Comparison of ENCODE assay signal across 9 cellular contexts in the genomic region with DNA sequence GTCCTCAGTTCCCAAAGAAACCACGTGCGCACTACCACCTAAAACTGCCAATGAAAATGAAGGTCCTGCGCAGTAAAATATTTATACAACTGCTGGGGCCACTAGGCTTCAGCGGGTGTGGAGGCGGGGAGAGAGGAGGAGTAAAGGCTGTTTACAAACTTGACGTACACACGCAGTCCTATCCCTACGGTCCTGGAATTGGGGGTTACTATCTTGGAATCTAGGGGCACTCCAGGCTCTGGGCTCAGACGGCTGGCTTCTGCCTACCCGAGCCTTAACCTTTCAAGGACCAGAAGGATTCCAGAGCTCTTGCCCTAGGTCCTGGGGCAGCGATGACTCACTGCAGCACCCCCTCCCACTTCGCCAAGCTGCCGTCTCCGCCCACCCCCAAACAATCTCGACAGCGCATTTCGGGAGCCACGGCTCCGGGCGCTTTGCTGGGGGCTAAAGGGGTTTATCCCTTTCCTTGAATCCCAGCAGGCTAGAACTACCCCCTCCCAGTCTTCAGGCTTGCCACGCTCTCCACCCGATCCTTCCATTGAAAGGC. TPM values are rescaled to one million over a fixed set of nuclear protein-coding genes. Genes with fewer than 3 reads are reported as not detected.
DNase-seq lines count a peak whose midpoint lies in the region; ATAC-seq and TF ChIP-seq lines count a peak whose summit lies in the region.
"Had no signal": no experiment of that assay in that cellular context is flagged by ENCODE, and none has a peak within 500 bp of the region (broad histone marks: within the 10 kb centered on the region; RNA-seq: fewer than 3 reads in every experiment).

No MANE protein-coding gene starts in this region.

- H3K27me3 ChIP-seq in ACC112 (ENCODE audit: insufficient read depth, low read length) (peaks cover 3% of the 10 kb centered on the region), gastroesophageal sphincter (no peaks in the 10 kb centered on the region)

- peak; percentile 5 for ATAC-seq in SK-N-SH treated with all-trans-retinoic acid at 6 μM for 48 hours
- peak; percentile 26 for ATAC-seq in gastroesophageal sphincter
- ATAC-seq in GM21423 (IDR thresholded peaks at IDR 0.05; ENCODE audit: unreplicated experiment) = no peak
- no peak for ATAC-seq in HG03432 (IDR thresholded peaks at IDR 0.05; ENCODE audit: unreplicated experiment)
- ATAC-seq in HG03280 (IDR thresholded peaks at IDR 0.05; ENCODE audit: unreplicated experiment) = no peak

- WGBS in gastroesophageal sphincter (ENCODE audit: low coverage in 1 of 2), 2 donors = 10% methylated on average over 3 to 8 of the region's 22 CpGs

- H2AFZ ChIP-seq in ACC112 (ENCODE audit: low read length, unreplicated experiment) = peak overlapping the region; percentile 47

- DNase-seq in nephron progenitor cell (peak; percentile 44), DMS79 treated with DMSO at 0.1 percent for 48 hours (lab: John Stamatoyannopoulos, UW) (no peak)
- DNase-seq: MV-4-11 had no signal

- no peaks in the 10 kb centered on the region for H3K79me2 ChIP-seq in ACC112 (ENCODE audit: control insufficient read depth, insufficient read depth, low read length, unreplicated experiment)

- H3K36me3 ChIP-seq in ACC112 (ENCODE audit: insufficient read depth, low read length) (no peaks in the 10 kb centered on the region), gastroesophageal sphincter (peaks cover 0 to 13% of the 10 kb centered on the region in 2 donors)

- H3K9me3 ChIP-seq in gastroesophageal sphincter = no peaks in the 10 kb centered on the region

- H3K36me3 Mint-ChIP-seq in nephron progenitor cell (ENCODE audit: low read depth) = peaks cover 35% of the 10 kb centered on the region

- H3K4me1 Mint-ChIP-seq in nephron progenitor cell = peaks cover 47% of the 10 kb centered on the region

- H3K27ac Mint-ChIP-seq in nephron progenitor cell = peak overlapping the region; percentile 99

- H3K27me3 Mint-ChIP-seq in nephron progenitor cell (ENCODE audit: low read depth, poor library complexity) = peaks cover 21% of the 10 kb centered on the region

- TF ChIP-seq EP300 in gastroesophageal sphincter (IDR thresholded peaks at IDR 0.05) = no peak

- peak overlapping the region; percentile 96 for H3K4me3 Mint-ChIP-seq in nephron progenitor cell

- H3K4me1 ChIP-seq in ACC112 (ENCODE audit: control insufficient read depth, insufficient read depth, low read length, unreplicated experiment) (no peaks in the 10 kb centered on the region), gastroesophageal sphincter (peaks cover 0 to 38% (median 0%) of the 10 kb centered on the region in 3 donors)

- peak overlapping the region; percentile 81 for H3K4me3 ChIP-seq in ACC112 (ENCODE audit: low read depth, low read length)
- H3K4me3 ChIP-seq in gastroesophageal sphincter = peak overlapping the region; percentile 75 to 77

- peak; percentile 23 to 35 for TF ChIP-seq POLR2A in gastroesophageal sphincter (IDR thresholded peaks at IDR 0.05)

- peak overlapping the region; percentile 79; the same call in 1 of the 2 replicates for H3K27ac ChIP-seq in ACC112 (ENCODE audit: low read depth, low read length)
- peak overlapping the region; percentile 92 to 96 (median 94) for H3K27ac ChIP-seq in gastroesophageal sphincter

- TF ChIP-seq CTCF in gastroesophageal sphincter (IDR thresholded peaks at IDR 0.05) = peak in 1 of 4 experiments; percentile 20
- TF ChIP-seq CTCF in nephron progenitor cell (IDR thresholded peaks at IDR 0.05) = no peak

- no peaks in the 10 kb centered on the region for H3K9me3 Mint-ChIP-seq in nephron progenitor cell

TF ChIP-seq in SK-N-SH treated with all-trans-retinoic acid at 6 μM for 48 hours, 23 proteins besides CTCF, POLR2A, EP300 and RAD21:
- TF ChIP-seq, protein P1, sequence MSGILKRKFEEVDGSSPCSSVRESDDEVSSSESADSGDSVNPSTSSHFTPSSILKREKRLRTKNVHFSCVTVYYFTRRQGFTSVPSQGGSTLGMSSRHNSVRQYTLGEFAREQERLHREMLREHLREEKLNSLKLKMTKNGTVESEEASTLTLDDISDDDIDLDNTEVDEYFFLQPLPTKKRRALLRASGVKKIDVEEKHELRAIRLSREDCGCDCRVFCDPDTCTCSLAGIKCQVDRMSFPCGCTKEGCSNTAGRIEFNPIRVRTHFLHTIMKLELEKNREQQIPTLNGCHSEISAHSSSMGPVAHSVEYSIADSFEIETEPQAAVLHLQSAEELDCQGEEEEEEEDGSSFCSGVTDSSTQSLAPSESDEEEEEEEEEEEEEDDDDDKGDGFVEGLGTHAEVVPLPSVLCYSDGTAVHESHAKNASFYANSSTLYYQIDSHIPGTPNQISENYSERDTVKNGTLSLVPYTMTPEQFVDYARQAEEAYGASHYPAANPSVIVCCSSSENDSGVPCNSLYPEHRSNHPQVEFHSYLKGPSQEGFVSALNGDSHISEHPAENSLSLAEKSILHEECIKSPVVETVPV (CRISPR knock-in tag; IDR thresholded peaks at IDR 0.05) = no peak
- TF ChIP-seq, protein P2, sequence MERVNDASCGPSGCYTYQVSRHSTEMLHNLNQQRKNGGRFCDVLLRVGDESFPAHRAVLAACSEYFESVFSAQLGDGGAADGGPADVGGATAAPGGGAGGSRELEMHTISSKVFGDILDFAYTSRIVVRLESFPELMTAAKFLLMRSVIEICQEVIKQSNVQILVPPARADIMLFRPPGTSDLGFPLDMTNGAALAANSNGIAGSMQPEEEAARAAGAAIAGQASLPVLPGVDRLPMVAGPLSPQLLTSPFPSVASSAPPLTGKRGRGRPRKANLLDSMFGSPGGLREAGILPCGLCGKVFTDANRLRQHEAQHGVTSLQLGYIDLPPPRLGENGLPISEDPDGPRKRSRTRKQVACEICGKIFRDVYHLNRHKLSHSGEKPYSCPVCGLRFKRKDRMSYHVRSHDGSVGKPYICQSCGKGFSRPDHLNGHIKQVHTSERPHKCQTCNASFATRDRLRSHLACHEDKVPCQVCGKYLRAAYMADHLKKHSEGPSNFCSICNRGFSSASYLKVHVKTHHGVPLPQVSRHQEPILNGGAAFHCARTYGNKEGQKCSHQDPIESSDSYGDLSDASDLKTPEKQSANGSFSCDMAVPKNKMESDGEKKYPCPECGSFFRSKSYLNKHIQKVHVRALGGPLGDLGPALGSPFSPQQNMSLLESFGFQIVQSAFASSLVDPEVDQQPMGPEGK (CRISPR knock-in tag; IDR thresholded peaks at IDR 0.05; ENCODE audit: borderline replicate concordance) = 0 out of 2 replicates have a peak, but pooled peaks have one; percentile 17
- TF ChIP-seq PPARA (CRISPR knock-in tag; IDR thresholded peaks at IDR 0.05; ENCODE audit: borderline replicate concordance) (no peak), ZFP30 (CRISPR knock-in tag; IDR thresholded peaks at IDR 0.05) (no peak), ZFP3 (CRISPR knock-in tag; IDR thresholded peaks at IDR 0.05) (no peak)
- TF ChIP-seq, protein P3, sequence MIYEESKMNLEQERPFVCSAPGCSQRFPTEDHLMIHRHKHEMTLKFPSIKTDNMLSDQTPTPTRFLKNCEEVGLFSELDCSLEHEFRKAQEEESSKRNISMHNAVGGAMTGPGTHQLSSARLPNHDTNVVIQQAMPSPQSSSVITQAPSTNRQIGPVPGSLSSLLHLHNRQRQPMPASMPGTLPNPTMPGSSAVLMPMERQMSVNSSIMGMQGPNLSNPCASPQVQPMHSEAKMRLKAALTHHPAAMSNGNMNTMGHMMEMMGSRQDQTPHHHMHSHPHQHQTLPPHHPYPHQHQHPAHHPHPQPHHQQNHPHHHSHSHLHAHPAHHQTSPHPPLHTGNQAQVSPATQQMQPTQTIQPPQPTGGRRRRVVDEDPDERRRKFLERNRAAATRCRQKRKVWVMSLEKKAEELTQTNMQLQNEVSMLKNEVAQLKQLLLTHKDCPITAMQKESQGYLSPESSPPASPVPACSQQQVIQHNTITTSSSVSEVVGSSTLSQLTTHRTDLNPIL (CRISPR knock-in tag; IDR thresholded peaks at IDR 0.05; ENCODE audit: low read depth) = no peak

RNA-seq across cellular contexts. Expression of gene ADAMTS9, which starts 3.0 kb away (rescaled TPM):
- total RNA-seq in gastroesophageal sphincter = 100 to 1,000 TPM in 1 of 4 donors, 10 to 100 TPM in 3; 30.7 to 102 (median 48.3) TPM

Comparison
In these comparisons a context has a peak if more than half of its experiments do, and no peak if none do; other contexts are left out.
1. ATAC-seq: peak in SK-N-SH treated with all-trans-retinoic acid at 6 μM for 48 hours (single experiment) and gastroesophageal sphincter (single experiment); none in GM21423 (single experiment), HG03432 (single experiment) and HG03280 (single experiment).